Comparison of ENCODE assay signal across 13 cellular contexts in the genomic region with DNA sequence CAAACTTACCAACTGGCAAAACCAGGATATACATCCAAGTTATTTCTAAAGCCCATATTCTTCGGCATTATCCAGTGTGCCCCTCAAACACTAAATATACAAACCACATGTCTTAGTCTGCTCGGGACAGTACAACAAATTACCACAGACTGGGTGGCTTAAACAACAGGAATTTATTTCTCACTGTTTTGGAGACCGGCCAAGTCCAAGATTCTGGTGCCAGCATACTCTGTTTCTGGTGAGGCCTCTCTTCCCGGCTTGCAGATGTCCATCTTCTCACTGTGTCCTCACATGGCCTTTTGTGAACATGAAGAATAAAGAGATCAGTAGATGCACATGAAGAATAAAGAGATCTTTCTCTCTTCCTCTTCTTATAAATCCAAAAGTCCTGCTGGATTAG. TPM values are rescaled to one million over a fixed set of nuclear protein-coding genes. Genes with fewer than 3 reads are reported as not detected.
A peak's percentile ranks its signal among the peaks of the same experiment; 100 is the strongest.
DNase-seq lines count a peak whose midpoint lies in the region; ATAC-seq and TF ChIP-seq lines count a peak whose summit lies in the region.
"Had no signal": no experiment of that assay in that cellular context is flagged by ENCODE, and none has a peak within 500 bp of the region (broad histone marks: within the 10 kb centered on the region; RNA-seq: fewer than 3 reads in every experiment).

No MANE protein-coding gene starts in this region.

- no peaks in the 10 kb centered on the region for H3K36me3 Mint-ChIP-seq in activated T-helper 1 cell treated with anti-CD3 and anti-CD28 coated beads, Interleukin-12 subunit alpha, Interleukin-12 subunit beta, Interleukin-2, Interleukin-4 antibody, amounts not matched to agents 30 ng/mL and 10 ng/mL and 1 ng/mL, durations not matched to agents 14 hours and 24 hours and 36 hours (ENCODE audit: low read depth)
- H3K36me3 Mint-ChIP-seq: naive B cell had no signal

- peaks cover 7% of the 10 kb centered on the region for H3K4me1 ChIP-seq in SJCRH30
- H3K4me1 ChIP-seq in parathyroid adenoma, result no peaks in the 10 kb centered on the region

- intact Hi-C loops in activated T-helper 1 cell treated with anti-CD3 and anti-CD28 coated beads, Interleukin-12 subunit alpha, Interleukin-12 subunit beta, Interleukin-2, Interleukin-4 antibody, amounts not matched to agents 30 ng/mL and 10 ng/mL and 1 ng/mL, durations not matched to agents 14 hours and 24 hours and 36 hours (cut with micrococcal nuclease), result no loop called here

- no peak overlapping the region for H3K4me3 Mint-ChIP-seq in activated T-helper 1 cell treated with anti-CD3 and anti-CD28 coated beads, Interleukin-12 subunit alpha, Interleukin-12 subunit beta, Interleukin-2, Interleukin-4 antibody, amounts not matched to agents 30 ng/mL and 10 ng/mL and 1 ng/mL, durations not matched to agents 14 hours and 24 hours and 36 hours
- H3K4me3 Mint-ChIP-seq: activated naive CD4-positive, alpha-beta T cell treated with anti-CD3 and anti-CD28 coated beads for 36 hours; naive B cell had no signal

- H3K9ac ChIP-seq in parathyroid adenoma, result no peak overlapping the region

- H3K27me3 ChIP-seq in SJCRH30, result no peaks in the 10 kb centered on the region
- H3K27me3 ChIP-seq in parathyroid adenoma (ENCODE audit: control insufficient read depth, insufficient read depth, low read length), result no peaks in the 10 kb centered on the region

- H3K27ac ChIP-seq in SJCRH30, result no peak overlapping the region
- H3K27ac ChIP-seq in parathyroid adenoma, result no peak overlapping the region

- DNase-seq in GM04503 (ENCODE audit: low read depth) (peak; percentile 22), SJCRH30 (peak; percentile 51 to 74), fibroblast of peridontal ligament (ENCODE audit: extremely low read depth) (peak; percentile 41), COR-L47 (lab: John Stamatoyannopoulos, UW) (no peak), HuH-7.5 (ENCODE audit: low spot score) (no peak)
- DNase-seq in activated T-helper 1 cell treated with anti-CD3 and anti-CD28 coated beads, Interleukin-12 subunit alpha, Interleukin-12 subunit beta, Interleukin-2, Interleukin-4 antibody, amounts not matched to agents 30 ng/mL and 10 ng/mL and 1 ng/mL, durations not matched to agents 14 hours and 24 hours and 36 hours (ENCODE audit: low spot score), result no peak
- DNase-seq: activated CD4-positive, alpha-beta T cell treated with anti-CD3 and anti-CD28 coated beads, Interleukin-2, amount 50 U/mL, for 4 hours; activated naive CD4-positive, alpha-beta T cell treated with anti-CD3 and anti-CD28 coated beads for 36 hours; Calu3; naive B cell; NCI-H524 had no signal

- H3K9me3 ChIP-seq in SJCRH30 (replicated peaks) (no peaks in the 10 kb centered on the region), parathyroid adenoma (ENCODE audit: control insufficient read depth, low read length) (no peaks in the 10 kb centered on the region)

- ATAC-seq in HG03135 (IDR thresholded peaks at IDR 0.05; ENCODE audit: unreplicated experiment), result no peak

- no peak overlapping the region for H3K27ac Mint-ChIP-seq in activated T-helper 1 cell treated with anti-CD3 and anti-CD28 coated beads, Interleukin-12 subunit alpha, Interleukin-12 subunit beta, Interleukin-2, Interleukin-4 antibody, amounts not matched to agents 30 ng/mL and 10 ng/mL and 1 ng/mL, durations not matched to agents 14 hours and 24 hours and 36 hours
- H3K27ac Mint-ChIP-seq: activated naive CD4-positive, alpha-beta T cell treated with anti-CD3 and anti-CD28 coated beads for 36 hours; naive B cell had no signal

- no peaks in the 10 kb centered on the region for H3K79me2 ChIP-seq in parathyroid adenoma

- H3K4me3 ChIP-seq in SJCRH30, result peak overlapping the region; percentile 8; the same call in 1 of the 2 replicates
- H3K4me3 ChIP-seq in parathyroid adenoma (ENCODE audit: low read depth, low read length), result no peak overlapping the region

- no peak for TF ChIP-seq CTCF in parathyroid adenoma (IDR thresholded peaks at IDR 0.05)

- H2AFZ ChIP-seq in parathyroid adenoma, result peak overlapping the region; percentile 54

- H3K9me3 Mint-ChIP-seq in activated T-helper 1 cell treated with anti-CD3 and anti-CD28 coated beads, Interleukin-12 subunit alpha, Interleukin-12 subunit beta, Interleukin-2, Interleukin-4 antibody, amounts not matched to agents 30 ng/mL and 10 ng/mL and 1 ng/mL, durations not matched to agents 14 hours and 24 hours and 36 hours, result no peaks in the 10 kb centered on the region
- H3K9me3 Mint-ChIP-seq: activated naive CD4-positive, alpha-beta T cell treated with anti-CD3 and anti-CD28 coated beads for 36 hours; naive B cell had no signal

- no peaks in the 10 kb centered on the region for H3K27me3 Mint-ChIP-seq in activated T-helper 1 cell treated with anti-CD3 and anti-CD28 coated beads, Interleukin-12 subunit alpha, Interleukin-12 subunit beta, Interleukin-2, Interleukin-4 antibody, amounts not matched to agents 30 ng/mL and 10 ng/mL and 1 ng/mL, durations not matched to agents 14 hours and 24 hours and 36 hours (ENCODE audit: insufficient read depth)
- H3K27me3 Mint-ChIP-seq: naive B cell had no signal

- no peaks in the 10 kb centered on the region for H3K4me1 Mint-ChIP-seq in activated T-helper 1 cell treated with anti-CD3 and anti-CD28 coated beads, Interleukin-12 subunit alpha, Interleukin-12 subunit beta, Interleukin-2, Interleukin-4 antibody, amounts not matched to agents 30 ng/mL and 10 ng/mL and 1 ng/mL, durations not matched to agents 14 hours and 24 hours and 36 hours (ENCODE audit: low read depth)
- H3K4me1 Mint-ChIP-seq: naive B cell had no signal

- H3K36me3 ChIP-seq in SJCRH30, result no peaks in the 10 kb centered on the region
- no peaks in the 10 kb centered on the region for H3K36me3 ChIP-seq in parathyroid adenoma (ENCODE audit: control insufficient read depth, insufficient read depth, low read length)

- H3K4me2 ChIP-seq in parathyroid adenoma (ENCODE audit: low read length), result peak overlapping the region; percentile 9

RNA-seq across cellular contexts. Expression of a gene that starts 12.9 kb away (rescaled TPM):
- not detected in 2 replicates for total RNA-seq in SJCRH30 (2014; rRNA removed; shearing (Covaris generic))
- total RNA-seq in activated T-helper 1 cell treated with anti-CD3 and anti-CD28 coated beads, Interleukin-12 subunit alpha, Interleukin-12 subunit beta, Interleukin-2, Interleukin-4 antibody, amounts not matched to agents 30 ng/mL and 10 ng/mL and 1 ng/mL, durations not matched to agents 14 hours and 24 hours and 36 hours, result not detected in 2 replicates
- total RNA-seq: activated naive CD4-positive, alpha-beta T cell treated with anti-CD3 and anti-CD28 coated beads for 36 hours; Calu3 had no signal

Comparison
In these comparisons a context has a peak if more than half of its experiments do, and no peak if none do; other contexts are left out.
1. DNase-seq: peak in GM04503 (single experiment), SJCRH30 (2 of 2) and fibroblast of peridontal ligament (single experiment); none in COR-L47 (single experiment), HuH-7.5 (single experiment) and activated T-helper 1 cell treated with anti-CD3 and anti-CD28 coated beads, Interleukin-12 subunit alpha, Interleukin-12 subunit beta, Interleukin-2, Interleukin-4 antibody, amounts not matched to agents 30 ng/mL and 10 ng/mL and 1 ng/mL, durations not matched to agents 14 hours and 24 hours and 36 hours (single experiment).